Comparison of ENCODE assay signal across 8 cellular contexts in genomic region chr1:230867903-230868735, GRCh38. TPM values are rescaled to one million over a fixed set of nuclear protein-coding genes. Genes with fewer than 3 reads are reported as not detected.
DNase-seq lines count a peak whose midpoint lies in the region; ATAC-seq lines count a peak whose summit lies in the region.

TSS of gene C1orf198 (minus strand) at chr1:230868521. CDS start at chr1:230868512, 9 bp downstream.

- peak within 1 kb of the TSS; percentile 99 for H3K27ac ChIP-seq in ectodermal cell (ENCODE audit: insufficient read depth, low read depth, low read length, poor library complexity, severe bottlenecking)

- peaks cover 20% of the 10 kb centered on the region for H3K4me1 Mint-ChIP-seq in activated CD4-positive, alpha-beta memory T cell treated with anti-CD3 and anti-CD28 coated beads, Interleukin-2, amount 10 ng/mL, durations not matched to agents 7 days and 5 days
- peaks cover 16% of the 10 kb centered on the region for H3K4me1 Mint-ChIP-seq in memory B cell

- H3K27me3 ChIP-seq in ectodermal cell (ENCODE audit: control insufficient read depth, insufficient read depth, low read length, poor library complexity, severe bottlenecking) = no peaks in the 10 kb centered on the region

- POLR2A ChIA-PET in activated CD4-positive, alpha-beta memory T cell treated with anti-CD3 and anti-CD28 coated beads, Interleukin-2, amount 10 ng/mL, durations not matched to agents 7 days and 5 days (lab: Charles Lee) = no interaction called here

- H3K36me3 Mint-ChIP-seq in activated CD4-positive, alpha-beta memory T cell treated with anti-CD3 and anti-CD28 coated beads, Interleukin-2, amount 10 ng/mL, durations not matched to agents 7 days and 5 days (ENCODE audit: low read depth) = no peaks in the 10 kb centered on the region
- H3K36me3 Mint-ChIP-seq in memory B cell = no peaks in the 10 kb centered on the region

- H3K9me3 ChIP-seq in ectodermal cell (ENCODE audit: control insufficient read depth, low read length) = no peaks in the 10 kb centered on the region

- no peak within 1 kb of the TSS for H3K27ac Mint-ChIP-seq in activated CD4-positive, alpha-beta memory T cell treated with anti-CD3 and anti-CD28 coated beads, Interleukin-2, amount 10 ng/mL, durations not matched to agents 7 days and 5 days
- peak within 1 kb of the TSS; percentile 69 for H3K27ac Mint-ChIP-seq in memory B cell

- peak within 1 kb of the TSS; percentile 76 for H3K4me3 Mint-ChIP-seq in activated CD4-positive, alpha-beta memory T cell treated with anti-CD3 and anti-CD28 coated beads, Interleukin-2, amount 10 ng/mL, durations not matched to agents 7 days and 5 days
- peak within 1 kb of the TSS; percentile 91 for H3K4me3 Mint-ChIP-seq in memory B cell

- CTCF ChIA-PET in activated CD4-positive, alpha-beta memory T cell treated with anti-CD3 and anti-CD28 coated beads, Interleukin-2, amount 10 ng/mL, durations not matched to agents 7 days and 5 days (lab: Charles Lee) = interaction anchor here (0.7 kb wide), 1 partner anchor 40 kb away, joined by 4 read pairs; no protein-coding TSS in a partner anchor

- H3K36me3 ChIP-seq in ectodermal cell (ENCODE audit: control insufficient read depth, insufficient read depth, low read length) = peaks cover 3% of the 10 kb centered on the region

- peaks cover 33% of the 10 kb centered on the region for H3K27me3 Mint-ChIP-seq in activated CD4-positive, alpha-beta memory T cell treated with anti-CD3 and anti-CD28 coated beads, Interleukin-2, amount 10 ng/mL, durations not matched to agents 7 days and 5 days
- H3K27me3 Mint-ChIP-seq in memory B cell = peaks cover 5% of the 10 kb centered on the region

- ATAC-seq in HG02884 (IDR thresholded peaks at IDR 0.05; ENCODE audit: unreplicated experiment) (peak; percentile 74), memory B cell (ENCODE audit: low read depth) (peak; percentile 88)

- peak within 1 kb of the TSS; percentile 93 for H3K4me3 ChIP-seq in ectodermal cell (ENCODE audit: insufficient read depth, low read depth, low read length)

- no peaks in the 10 kb centered on the region for H3K9me3 Mint-ChIP-seq in activated CD4-positive, alpha-beta memory T cell treated with anti-CD3 and anti-CD28 coated beads, Interleukin-2, amount 10 ng/mL, durations not matched to agents 7 days and 5 days
- no peaks in the 10 kb centered on the region for H3K9me3 Mint-ChIP-seq in memory B cell

- DNase-seq in NCI-H82 (lab: John Stamatoyannopoulos, UW) (peak; percentile 85), NCI-H82 treated with DMSO at 0.1 percent for 48 hours (lab: John Stamatoyannopoulos, UW; ENCODE audit: unreplicated experiment) (no peak), NCI-H2196 (lab: John Stamatoyannopoulos, UW; ENCODE audit: unreplicated experiment) (peak; percentile 69), memory B cell (ENCODE audit: low spot score in 2 of 2) (peak; percentile 65 to 72)
- DNase-seq in activated CD4-positive, alpha-beta memory T cell treated with anti-CD3 and anti-CD28 coated beads, Interleukin-2, amount 10 ng/mL, durations not matched to agents 7 days and 5 days = peak; percentile 73
- peak; percentile 31 for DNase-seq in stimulated activated CD8-positive, alpha-beta memory T cell treated with anti-CD3 and anti-CD28 coated beads, Interleukin-12 subunit alpha, Interleukin-12 subunit beta, amount 100 ng/mL, for 24 hours (ENCODE audit: extremely low read depth)

- peaks cover 35% of the 10 kb centered on the region for H3K4me1 ChIP-seq in ectodermal cell (ENCODE audit: control insufficient read depth, insufficient read depth, low read length)

- WGBS in ectodermal cell, 2 experiments = 0% methylated on average over 93 to 96 of the region's 96 CpGs

RNA-seq across cellular contexts. Expression of gene C1orf198, which starts in this region (rescaled TPM):
- total RNA-seq in activated CD4-positive, alpha-beta memory T cell treated with anti-CD3 and anti-CD28 coated beads, Interleukin-2, amount 10 ng/mL, durations not matched to agents 7 days and 5 days = 1 to 10 TPM; 1.7 TPM
- 78.6 TPM for polyA plus RNA-seq in ectodermal cell (2013, experiment 1 of 4)
- 78.8 TPM for polyA plus RNA-seq in ectodermal cell (2013, experiment 2 of 4)
- polyA plus RNA-seq in ectodermal cell (2013, experiment 3 of 4) = 60.4 TPM
- 64.8 TPM for polyA plus RNA-seq in ectodermal cell (2013, experiment 4 of 4)
